ENCODE assay signal across 18 cellular contexts in genomic region chr6:161405418-161405817, GRCh38.
DNase-seq lines count a peak whose midpoint lies in the region; ATAC-seq and TF ChIP-seq lines count a peak whose summit lies in the region.
"Had no signal": no experiment of that assay in that cellular context is flagged by ENCODE, and none has a peak within 500 bp of the region (broad histone marks: within the 10 kb centered on the region; RNA-seq: fewer than 3 reads in every experiment).

No MANE protein-coding gene starts in this region.

- peak overlapping the region; percentile 80 for H2BK5ac ChIP-seq in trophoblast cell (ENCODE audit: low read depth, low read length, poor library complexity)

- no peak overlapping the region for H3K4me2 ChIP-seq in trophoblast cell (ENCODE audit: low read length)
- no peak overlapping the region for H3K4me2 ChIP-seq in skeletal muscle satellite cell (ENCODE audit: low read length)
- no peak overlapping the region for H3K4me2 ChIP-seq in MM.1S (ENCODE audit: low read depth, low read length)

- peak overlapping the region; percentile 81 for H4K91ac ChIP-seq in trophoblast cell (ENCODE audit: low read depth, low read length)

- H3K27ac ChIP-seq in HEK293 (ENCODE audit: extremely low read depth, low read depth, low read length) (no peak overlapping the region), RWPE2 (ENCODE audit: poor library complexity, severe bottlenecking) (peak overlapping the region; percentile 91), trophoblast cell (ENCODE audit: low read depth, low read length) (no peak overlapping the region), MM.1S (ENCODE audit: low read length) (no peak overlapping the region)
- H3K27ac ChIP-seq: C4-2B had no signal

- H3K27me3 ChIP-seq in RWPE2 (ENCODE audit: insufficient read depth, poor library complexity, severe bottlenecking) (no peaks in the 10 kb centered on the region), trophoblast cell (ENCODE audit: insufficient read depth, low read length) (no peaks in the 10 kb centered on the region), skeletal muscle satellite cell (ENCODE audit: control insufficient read depth, insufficient read depth, low read length) (no peaks in the 10 kb centered on the region), MM.1S (replicated peaks; ENCODE audit: insufficient read depth, low read length) (no peaks in the 10 kb centered on the region)
- H3K27me3 ChIP-seq: BLaER1 treated with 17β-estradiol and CSF1 and Interleukin-3, amounts not matched to agents 10 nM and 100 nM had no signal

- H3K9me2 ChIP-seq in MM.1S (replicated peaks; ENCODE audit: insufficient read depth, low read length): no peaks in the 10 kb centered on the region

- no peak for TF ChIP-seq CTCF in HEK293 (tag by site-specific recombination; IDR thresholded peaks at IDR 0.05)
- no peak for TF ChIP-seq CTCF in RWPE2 (IDR thresholded peaks at IDR 0.05; ENCODE audit: poor library complexity, severe bottlenecking)
- TF ChIP-seq CTCF in MM.1S (IDR thresholded peaks at IDR 0.05; ENCODE audit: low read length): no peak

- H3K23ac ChIP-seq in trophoblast cell (ENCODE audit: low read length): no peak overlapping the region

- H3K9ac ChIP-seq in trophoblast cell (ENCODE audit: low read length): no peak overlapping the region
- H3K9ac ChIP-seq in skeletal muscle satellite cell (ENCODE audit: low read depth, low read length): peak overlapping the region; percentile 52
- H3K9ac ChIP-seq in MM.1S (ENCODE audit: low read length): no peak overlapping the region

- H4K8ac ChIP-seq in trophoblast cell (ENCODE audit: low read depth, low read length): no peak overlapping the region

- H3K36me3 ChIP-seq in HEK293 (ENCODE audit: control insufficient read depth in 2 of 2, insufficient read depth in 1 of 2, low read length in 2 of 2) (no peaks in the 10 kb centered on the region), RWPE2 (ENCODE audit: low read depth) (no peaks in the 10 kb centered on the region), trophoblast cell (ENCODE audit: control insufficient read depth in 1 of 2, insufficient read depth in 2 of 2, low read length in 2 of 2) (no peaks in the 10 kb centered on the region), skeletal muscle satellite cell (ENCODE audit: insufficient read depth, low read length) (no peaks in the 10 kb centered on the region), MM.1S (replicated peaks; ENCODE audit: insufficient read depth, low read length) (no peaks in the 10 kb centered on the region)
- H3K36me3 ChIP-seq: BLaER1 treated with 17β-estradiol and CSF1 and Interleukin-3, amounts not matched to agents 10 nM and 100 nM had no signal

- H3K9me3 ChIP-seq in HEK293 (ENCODE audit: control insufficient read depth, insufficient read depth, low read depth, low read length) (no peaks in the 10 kb centered on the region), RWPE2 (ENCODE audit: severe bottlenecking) (no peaks in the 10 kb centered on the region), trophoblast cell (ENCODE audit: insufficient read depth, low read depth, low read length) (peaks cover under 1% of the 10 kb centered on the region), skeletal muscle satellite cell (replicated peaks; ENCODE audit: low read length) (peaks cover 4% of the 10 kb centered on the region), MM.1S (replicated peaks; ENCODE audit: insufficient read depth, low read length) (no peaks in the 10 kb centered on the region)
- H3K9me3 ChIP-seq: Caco-2 had no signal

- H3K14ac ChIP-seq in trophoblast cell (ENCODE audit: low read length): peak overlapping the region; percentile 71

- H3K4me3 ChIP-seq in HEK293 (ENCODE audit: low read depth, low read length): no peak overlapping the region
- no peak overlapping the region for H3K4me3 ChIP-seq in RWPE2 (ENCODE audit: severe bottlenecking)
- no peak overlapping the region for H3K4me3 ChIP-seq in trophoblast cell (ENCODE audit: low read depth, low read length)
- no peak overlapping the region for H3K4me3 ChIP-seq in skeletal muscle satellite cell (ENCODE audit: low read length)
- no peak overlapping the region for H3K4me3 ChIP-seq in MM.1S (ENCODE audit: low read length)
- H3K4me3 ChIP-seq: BLaER1 treated with 17β-estradiol and CSF1 and Interleukin-3, amounts not matched to agents 10 nM and 100 nM had no signal

- peak overlapping the region; percentile 87 for H3K4ac ChIP-seq in trophoblast cell (ENCODE audit: low read depth, low read length)

- H2BK120ac ChIP-seq in trophoblast cell (ENCODE audit: insufficient read depth, low read length, poor library complexity): peak overlapping the region; percentile 89

- DNase-seq in RWPE2 (ENCODE audit: low spot score) (no peak), trophoblast cell (no peak), inferior parietal cortex (ENCODE audit: extremely low spot score) (no peak), foreskin melanocyte (no peak), MM.1S (no peak)
- DNase-seq: 8988T; AML-193; Caco-2; Calu3; CD4-positive, alpha-beta T cell; CD8-positive, alpha-beta T cell; DMS79 treated with DMSO at 0.1 percent for 48 hours; GF-D8 had no signal

- H2AFZ ChIP-seq in trophoblast cell (ENCODE audit: insufficient read depth, low read length, poor library complexity) (peak overlapping the region; percentile 38), MM.1S (ENCODE audit: low read length) (no peak overlapping the region)

- no peak overlapping the region for H2AK5ac ChIP-seq in trophoblast cell (ENCODE audit: low read length)

- H3K4me1 ChIP-seq in HEK293 (ENCODE audit: control insufficient read depth, insufficient read depth, low read length) (no peaks in the 10 kb centered on the region), RWPE2 (ENCODE audit: insufficient read depth, poor library complexity, severe bottlenecking) (peaks cover 24% of the 10 kb centered on the region), trophoblast cell (ENCODE audit: control insufficient read depth in 1 of 2, insufficient read depth in 2 of 2, low read length in 2 of 2) (peaks cover 2 to 5% of the 10 kb centered on the region in 2 experiments), skeletal muscle satellite cell (ENCODE audit: control insufficient read depth, insufficient read depth, low read length) (peaks cover 47% of the 10 kb centered on the region), MM.1S (ENCODE audit: low read length) (no peaks in the 10 kb centered on the region)

- CTCF ChIA-PET in HEK293 (lab: Yijun Ruan, JAX): interaction anchor here (0.5 to 1.5 kb wide), 2 partner anchors 13 to 412 kb away, joined by 3 to 7 read pairs; no protein-coding TSS in a partner anchor

- no peak for ATAC-seq in RWPE2 (ENCODE audit: low read depth)
- no peak for ATAC-seq in HG02884 (IDR thresholded peaks at IDR 0.05; ENCODE audit: unreplicated experiment)
- ATAC-seq: CD8-positive, alpha-beta T cell had no signal

- peaks cover 45% of the 10 kb centered on the region for H3K79me1 ChIP-seq in trophoblast cell (ENCODE audit: low read length)

- peak overlapping the region; percentile 100 for H2BK12ac ChIP-seq in trophoblast cell (ENCODE audit: low read length)

- POLR2A ChIA-PET in HEK293 (lab: Yijun Ruan, JAX): no interaction called here

- H3F3A ChIP-seq in MM.1S (ENCODE audit: insufficient read depth, low read length): no peaks in the 10 kb centered on the region

- peak overlapping the region; percentile 88 for H3K18ac ChIP-seq in trophoblast cell (ENCODE audit: low read length)

- WGBS in trophoblast cell (ENCODE audit: extremely low coverage, insufficient coverage, insufficient read length): no CpG with 5 or more reads among the region's 4 CpGs

- no peaks in the 10 kb centered on the region for H4K20me1 ChIP-seq in MM.1S (ENCODE audit: insufficient read depth, low read length)
- H4K20me1 ChIP-seq: BLaER1 treated with 17β-estradiol and CSF1 and Interleukin-3, amounts not matched to agents 10 nM and 100 nM had no signal

- H3K79me2 ChIP-seq in trophoblast cell (ENCODE audit: control insufficient read depth, insufficient read depth, low read length, poor library complexity) (no peaks in the 10 kb centered on the region), MM.1S (ENCODE audit: low read length) (no peaks in the 10 kb centered on the region)

- no peak overlapping the region for H4K12ac ChIP-seq in trophoblast cell (ENCODE audit: low read depth, low read length)

TF ChIP-seq in HEK293, 187 proteins besides CTCF, POLR2A, EP300 and RAD21 (continues in another document):
- 0 out of 2 replicates have a peak, but pooled peaks have one; percentile 26 for TF ChIP-seq REST (tag by site-specific recombination; IDR thresholded peaks at IDR 0.05)
- TF ChIP-seq ZNF366 (tag by site-specific recombination; conservative IDR thresholded peaks at IDR 0.05): no peak
